ENCODE assay signal across 14 cellular contexts in genomic region chr17:59757043-59757824, GRCh38. TPM values are rescaled to one million over a fixed set of nuclear protein-coding genes. Genes with fewer than 3 reads are reported as not detected.
DNase-seq lines count a peak whose midpoint lies in the region; ATAC-seq and TF ChIP-seq lines count a peak whose summit lies in the region.
"Had no signal": no experiment of that assay in that cellular context is flagged by ENCODE, and none has a peak within 500 bp of the region (broad histone marks: within the 10 kb centered on the region; RNA-seq: fewer than 3 reads in every experiment).

No MANE protein-coding gene starts in this region.

- peaks cover 47% of the 10 kb centered on the region for H3K36me3 Mint-ChIP-seq in activated CD4-positive, alpha-beta memory T cell treated with anti-CD3 and anti-CD28 coated beads for 36 hours
- peaks cover 52% of the 10 kb centered on the region for H3K36me3 Mint-ChIP-seq in activated CD4-positive, alpha-beta memory T cell treated with anti-CD3 and anti-CD28 coated beads, Interleukin-2, amount 10 ng/mL, durations not matched to agents 7 days and 5 days (ENCODE audit: low read depth)
- peaks cover 69% of the 10 kb centered on the region for H3K36me3 Mint-ChIP-seq in activated T-helper 2 cell treated with anti-CD3 and anti-CD28 coated beads, Interferon-gamma antibody, Interleukin-2, Interleukin-4, amounts not matched to agents 10 μg/mL and 5 μg/mL and 100 μg/mL, durations not matched to agents 14 hours and 24 hours and 36 hours (ENCODE audit: low read depth)

- H3K27me3 ChIP-seq in foreskin keratinocyte (no peaks in the 10 kb centered on the region), subcutaneous abdominal adipose tissue (ENCODE audit: control insufficient read depth in 5 of 5, insufficient read depth in 4 of 5, low read length in 5 of 5) (no peaks in the 10 kb centered on the region)
- H3K27me3 ChIP-seq: gastrocnemius medialis, ovary had no signal

- DNase-seq in activated CD4-positive, alpha-beta memory T cell treated with anti-CD3 and anti-CD28 coated beads for 36 hours = no peak
- no peak for DNase-seq in activated CD4-positive, alpha-beta memory T cell treated with anti-CD3 and anti-CD28 coated beads, Interleukin-2, amount 10 ng/mL, durations not matched to agents 7 days and 5 days
- DNase-seq in activated T-helper 2 cell treated with anti-CD3 and anti-CD28 coated beads, Interferon-gamma antibody, Interleukin-2, Interleukin-4, amounts not matched to agents 10 μg/mL and 5 μg/mL and 100 μg/mL, durations not matched to agents 14 hours and 24 hours and 36 hours (ENCODE audit: low spot score) = no peak
- no peak for DNase-seq in foreskin keratinocyte
- DNase-seq in mesenteric fat pad (ENCODE audit: low spot score) = no peak
- DNase-seq: cortex of kidney; gastrocnemius medialis; left cardiac atrium; NCI-H2081; ovary; stimulated activated CD4-positive, alpha-beta T cell treated with anti-CD3 and anti-CD28 coated beads, Interleukin-2, amount 100 ng/mL, for 48 hours had no signal

- H3K9me3 ChIP-seq in subcutaneous abdominal adipose tissue (ENCODE audit: control insufficient read depth in 5 of 5, low read length in 5 of 5) = no peaks in the 10 kb centered on the region
- H3K9me3 ChIP-seq: gastrocnemius medialis, ovary had no signal

- H3K4me1 Mint-ChIP-seq in activated CD4-positive, alpha-beta memory T cell treated with anti-CD3 and anti-CD28 coated beads for 36 hours (ENCODE audit: low read depth) = peaks cover 77% of the 10 kb centered on the region
- H3K4me1 Mint-ChIP-seq in activated CD4-positive, alpha-beta memory T cell treated with anti-CD3 and anti-CD28 coated beads, Interleukin-2, amount 10 ng/mL, durations not matched to agents 7 days and 5 days = peaks cover 68% of the 10 kb centered on the region
- H3K4me1 Mint-ChIP-seq in activated T-helper 2 cell treated with anti-CD3 and anti-CD28 coated beads, Interferon-gamma antibody, Interleukin-2, Interleukin-4, amounts not matched to agents 10 μg/mL and 5 μg/mL and 100 μg/mL, durations not matched to agents 14 hours and 24 hours and 36 hours (ENCODE audit: low read depth) = peaks cover 59% of the 10 kb centered on the region

- no peaks in the 10 kb centered on the region for H3K27me3 Mint-ChIP-seq in activated CD4-positive, alpha-beta memory T cell treated with anti-CD3 and anti-CD28 coated beads for 36 hours
- no peaks in the 10 kb centered on the region for H3K27me3 Mint-ChIP-seq in activated CD4-positive, alpha-beta memory T cell treated with anti-CD3 and anti-CD28 coated beads, Interleukin-2, amount 10 ng/mL, durations not matched to agents 7 days and 5 days
- H3K27me3 Mint-ChIP-seq in activated T-helper 2 cell treated with anti-CD3 and anti-CD28 coated beads, Interferon-gamma antibody, Interleukin-2, Interleukin-4, amounts not matched to agents 10 μg/mL and 5 μg/mL and 100 μg/mL, durations not matched to agents 14 hours and 24 hours and 36 hours (ENCODE audit: low read depth) = no peaks in the 10 kb centered on the region

- peak overlapping the region; percentile 97 for H3K27ac Mint-ChIP-seq in activated CD4-positive, alpha-beta memory T cell treated with anti-CD3 and anti-CD28 coated beads for 36 hours
- H3K27ac Mint-ChIP-seq in activated CD4-positive, alpha-beta memory T cell treated with anti-CD3 and anti-CD28 coated beads, Interleukin-2, amount 10 ng/mL, durations not matched to agents 7 days and 5 days = no peak overlapping the region
- H3K27ac Mint-ChIP-seq in activated T-helper 2 cell treated with anti-CD3 and anti-CD28 coated beads, Interferon-gamma antibody, Interleukin-2, Interleukin-4, amounts not matched to agents 10 μg/mL and 5 μg/mL and 100 μg/mL, durations not matched to agents 14 hours and 24 hours and 36 hours = peak overlapping the region; percentile 85

- CTCF ChIA-PET in activated CD4-positive, alpha-beta memory T cell treated with anti-CD3 and anti-CD28 coated beads for 36 hours (lab: Charles Lee) = interaction anchor here (0.7 kb wide), 1 partner anchor 25 kb away, joined by 3 read pairs; no protein-coding TSS in a partner anchor
- CTCF ChIA-PET in activated CD4-positive, alpha-beta memory T cell treated with anti-CD3 and anti-CD28 coated beads, Interleukin-2, amount 10 ng/mL, durations not matched to agents 7 days and 5 days (lab: Charles Lee) = interaction anchor here (1.0 kb wide), 2 partner anchors 12 to 102 kb away, joined by 3 to 4 read pairs; no protein-coding TSS in a partner anchor

- no peak overlapping the region for H3K4me3 Mint-ChIP-seq in activated CD4-positive, alpha-beta memory T cell treated with anti-CD3 and anti-CD28 coated beads for 36 hours
- no peak overlapping the region for H3K4me3 Mint-ChIP-seq in activated CD4-positive, alpha-beta memory T cell treated with anti-CD3 and anti-CD28 coated beads, Interleukin-2, amount 10 ng/mL, durations not matched to agents 7 days and 5 days
- no peak overlapping the region for H3K4me3 Mint-ChIP-seq in activated T-helper 2 cell treated with anti-CD3 and anti-CD28 coated beads, Interferon-gamma antibody, Interleukin-2, Interleukin-4, amounts not matched to agents 10 μg/mL and 5 μg/mL and 100 μg/mL, durations not matched to agents 14 hours and 24 hours and 36 hours (ENCODE audit: low read depth)

- H3K9me3 Mint-ChIP-seq in activated CD4-positive, alpha-beta memory T cell treated with anti-CD3 and anti-CD28 coated beads for 36 hours = peaks cover 7% of the 10 kb centered on the region
- peaks cover 9% of the 10 kb centered on the region for H3K9me3 Mint-ChIP-seq in activated CD4-positive, alpha-beta memory T cell treated with anti-CD3 and anti-CD28 coated beads, Interleukin-2, amount 10 ng/mL, durations not matched to agents 7 days and 5 days
- peaks cover 15% of the 10 kb centered on the region for H3K9me3 Mint-ChIP-seq in activated T-helper 2 cell treated with anti-CD3 and anti-CD28 coated beads, Interferon-gamma antibody, Interleukin-2, Interleukin-4, amounts not matched to agents 10 μg/mL and 5 μg/mL and 100 μg/mL, durations not matched to agents 14 hours and 24 hours and 36 hours

- ATAC-seq in foreskin keratinocyte (no peak), GM18868 (IDR thresholded peaks at IDR 0.05; ENCODE audit: unreplicated experiment) (no peak), HG02759 (IDR thresholded peaks at IDR 0.05; ENCODE audit: unreplicated experiment) (no peak)
- ATAC-seq: gastrocnemius medialis had no signal

- peak overlapping the region in 2 of 5 donors; percentile 63 to 72 for H3K9ac ChIP-seq in subcutaneous abdominal adipose tissue (ENCODE audit: low read length in 5 of 5)

- H3K36me3 ChIP-seq in subcutaneous abdominal adipose tissue (ENCODE audit: control insufficient read depth in 5 of 5, insufficient read depth in 5 of 5, low read length in 5 of 5) = peaks cover 0 to 2% (median 0%) of the 10 kb centered on the region in 5 donors
- H3K36me3 ChIP-seq: ovary had no signal

- no peak for TF ChIP-seq CTCF in foreskin keratinocyte (conservative IDR thresholded peaks at IDR 0.05)

- intact Hi-C loops in activated CD4-positive, alpha-beta memory T cell treated with anti-CD3 and anti-CD28 coated beads for 36 hours (cut with micrococcal nuclease) = no loop called here
- intact Hi-C loops in activated T-helper 2 cell treated with anti-CD3 and anti-CD28 coated beads, Interferon-gamma antibody, Interleukin-2, Interleukin-4, amounts not matched to agents 10 μg/mL and 5 μg/mL and 100 μg/mL, durations not matched to agents 14 hours and 24 hours and 36 hours (cut with micrococcal nuclease) = no loop called here

- POLR2A ChIA-PET in activated CD4-positive, alpha-beta memory T cell treated with anti-CD3 and anti-CD28 coated beads for 36 hours (lab: Charles Lee) = interaction anchor here (0.6 to 9.0 kb wide), 3 partner anchors 28 to 84 kb away, joined by 3 to 242 read pairs (median 193); no protein-coding TSS in a partner anchor
- POLR2A ChIA-PET in activated CD4-positive, alpha-beta memory T cell treated with anti-CD3 and anti-CD28 coated beads, Interleukin-2, amount 10 ng/mL, durations not matched to agents 7 days and 5 days (lab: Charles Lee) = interaction anchor here (0.8 to 9.3 kb wide), 4 partner anchors 26 to 83 kb away, joined by 4 to 188 read pairs (median 139); no protein-coding TSS in a partner anchor

- H3K4me1 ChIP-seq in foreskin keratinocyte (peaks cover 42% of the 10 kb centered on the region), subcutaneous abdominal adipose tissue (ENCODE audit: control insufficient read depth in 5 of 5, insufficient read depth in 5 of 5, low read length in 5 of 5) (peaks cover 2 to 16% (median 14%) of the 10 kb centered on the region in 5 donors)

- H3K4me3 ChIP-seq in subcutaneous abdominal adipose tissue (ENCODE audit: low read depth in 1 of 5, low read length in 5 of 5) = no peak overlapping the region
- H3K4me3 ChIP-seq: gastrocnemius medialis, ovary had no signal

- peak overlapping the region; percentile 98 for H3K27ac ChIP-seq in foreskin keratinocyte
- peak overlapping the region; percentile 98 for H3K27ac ChIP-seq in subcutaneous abdominal adipose tissue (ENCODE audit: low read depth, low read length)
- H3K27ac ChIP-seq: gastrocnemius medialis had no signal

RNA-seq across cellular contexts. Expression of gene VMP1, which starts 49.8 kb away (rescaled TPM):
- total RNA-seq in activated CD4-positive, alpha-beta memory T cell treated with anti-CD3 and anti-CD28 coated beads for 36 hours = 100 to 1,000 TPM; 517 to 553 TPM
- 100 to 1,000 TPM; 398 to 408 TPM for total RNA-seq in activated CD4-positive, alpha-beta memory T cell treated with anti-CD3 and anti-CD28 coated beads, Interleukin-2, amount 10 ng/mL, durations not matched to agents 7 days and 5 days
- total RNA-seq in activated T-helper 2 cell treated with anti-CD3 and anti-CD28 coated beads, Interferon-gamma antibody, Interleukin-2, Interleukin-4, amounts not matched to agents 10 μg/mL and 5 μg/mL and 100 μg/mL, durations not matched to agents 14 hours and 24 hours and 36 hours = 479 and 499 TPM in 2 replicates
- 141 and 161 TPM in 2 replicates for total RNA-seq in foreskin keratinocyte
- 77.5 and 79.2 TPM in 2 replicates for polyA plus RNA-seq in foreskin keratinocyte
- total RNA-seq in mesenteric fat pad = 417 TPM

RNA-seq across cellular contexts. Expression of gene PTRH2, which starts 50.0 kb away (rescaled TPM):
- total RNA-seq in activated CD4-positive, alpha-beta memory T cell treated with anti-CD3 and anti-CD28 coated beads for 36 hours = 10 to 100 TPM; 35.9 TPM
- 10 to 100 TPM; 22.8 to 23.3 TPM for total RNA-seq in activated CD4-positive, alpha-beta memory T cell treated with anti-CD3 and anti-CD28 coated beads, Interleukin-2, amount 10 ng/mL, durations not matched to agents 7 days and 5 days
- 48.3 and 50.3 TPM in 2 replicates for total RNA-seq in activated T-helper 2 cell treated with anti-CD3 and anti-CD28 coated beads, Interferon-gamma antibody, Interleukin-2, Interleukin-4, amounts not matched to agents 10 μg/mL and 5 μg/mL and 100 μg/mL, durations not matched to agents 14 hours and 24 hours and 36 hours
- total RNA-seq in foreskin keratinocyte (24.9 and 38.2 TPM in 2 replicates), mesenteric fat pad (29.1 TPM)
- 58.5 and 62.5 TPM in 2 replicates for polyA plus RNA-seq in foreskin keratinocyte
